ENCODE assay signal across 8 cellular contexts in genomic region chr11:123429851-123430735, GRCh38. TPM values are rescaled to one million over a fixed set of nuclear protein-coding genes. Genes with fewer than 3 reads are reported as not detected.
A peak's percentile ranks its signal among the peaks of the same experiment; 100 is the strongest.
DNase-seq lines count a peak whose midpoint lies in the region; ATAC-seq and TF ChIP-seq lines count a peak whose summit lies in the region.

Gene GRAMD1B (plus strand): TSS chr11:123430269. CDS start chr11:123430793, 524 bp downstream.

- TF ChIP-seq CTCF in HFF-Myc (IDR thresholded peaks at IDR 0.05; ENCODE audit: low read depth, low read length, missing control alignments): no peak
- no peak for TF ChIP-seq CTCF in activated CD8-positive, alpha-beta T cell treated with anti-CD3 and anti-CD28 coated beads for 36 hours (IDR thresholded peaks at IDR 0.05)

- peaks cover 10% of the 10 kb centered on the region for H3K36me3 Mint-ChIP-seq in activated CD8-positive, alpha-beta T cell treated with anti-CD3 and anti-CD28 coated beads for 36 hours (ENCODE audit: low read depth)

- CTCF ChIA-PET in activated CD8-positive, alpha-beta T cell treated with anti-CD3 and anti-CD28 coated beads for 36 hours (lab: Charles Lee): interaction anchor here (0.9 to 5.9 kb wide), 6 partner anchors 23 to 376 kb away, joined by 3 to 38 read pairs (median 6); no protein-coding TSS in a partner anchor

- DNase-seq in HFF-Myc (ENCODE audit: extremely low read depth, low read depth) (no peak), NCI-H2171 (lab: John Stamatoyannopoulos, UW) (peak; percentile 59), mucosa of gallbladder (ENCODE audit: low spot score) (peak; percentile 52), HuH-7 (ENCODE audit: low spot score) (no peak)
- DNase-seq in activated CD8-positive, alpha-beta T cell treated with anti-CD3 and anti-CD28 coated beads for 36 hours: peak; percentile 87
- peak; percentile 42 to 62 (median 60) for DNase-seq in effector memory CD4-positive, alpha-beta T cell
- peak; percentile 41 to 46 for DNase-seq in stimulated activated CD8-positive, alpha-beta memory T cell treated with anti-CD3 and anti-CD28 coated beads, Interleukin-7, amount 100 ng/mL, for 1 hour (ENCODE audit: low read depth in 2 of 2)

- peak; percentile 79 for ATAC-seq in activated CD8-positive, alpha-beta T cell treated with anti-CD3 and anti-CD28 coated beads for 36 hours

- peaks cover 16% of the 10 kb centered on the region for H3K4me1 ChIP-seq in ES-I3 (ENCODE audit: insufficient read depth, low read length)
- peaks cover 8% of the 10 kb centered on the region for H3K4me1 ChIP-seq in effector memory CD4-positive, alpha-beta T cell (ENCODE audit: control insufficient read depth, insufficient read depth, low read length, poor library complexity, severe bottlenecking)

- peak within 1 kb of the TSS; percentile 67 for H3K4me3 ChIP-seq in HFF-Myc (replicated peaks; ENCODE audit: low read depth, low read length)
- H3K4me3 ChIP-seq in effector memory CD4-positive, alpha-beta T cell (ENCODE audit: insufficient read depth, low read depth, low read length, poor library complexity, severe bottlenecking): peak within 1 kb of the TSS; percentile 74

- H3K27me3 ChIP-seq in effector memory CD4-positive, alpha-beta T cell (replicated peaks; ENCODE audit: control insufficient read depth, insufficient read depth, low read length, poor library complexity, severe bottlenecking): no peaks in the 10 kb centered on the region

- intact Hi-C loops in activated CD8-positive, alpha-beta T cell treated with anti-CD3 and anti-CD28 coated beads for 36 hours (cut with micrococcal nuclease): no loop called here

- H3K9me3 ChIP-seq in ES-I3 (ENCODE audit: control insufficient read depth, insufficient read depth, low read length): no peaks in the 10 kb centered on the region
- no peaks in the 10 kb centered on the region for H3K9me3 ChIP-seq in effector memory CD4-positive, alpha-beta T cell (ENCODE audit: control insufficient read depth, low read length)

- peak within 1 kb of the TSS; percentile 81 for H3K27ac Mint-ChIP-seq in activated CD8-positive, alpha-beta T cell treated with anti-CD3 and anti-CD28 coated beads for 36 hours

- H3K9me3 Mint-ChIP-seq in activated CD8-positive, alpha-beta T cell treated with anti-CD3 and anti-CD28 coated beads for 36 hours: no peaks in the 10 kb centered on the region

- peaks cover 29% of the 10 kb centered on the region for H3K4me1 Mint-ChIP-seq in activated CD8-positive, alpha-beta T cell treated with anti-CD3 and anti-CD28 coated beads for 36 hours (ENCODE audit: low read depth)

- peak within 1 kb of the TSS; percentile 82 for H3K4me3 Mint-ChIP-seq in activated CD8-positive, alpha-beta T cell treated with anti-CD3 and anti-CD28 coated beads for 36 hours

- peak within 1 kb of the TSS; percentile 65 for H3K9ac ChIP-seq in ES-I3 (ENCODE audit: low read depth, low read length)

- H3K27ac ChIP-seq in effector memory CD4-positive, alpha-beta T cell (ENCODE audit: insufficient read depth, low read length, poor library complexity, severe bottlenecking): peak within 1 kb of the TSS; percentile 59

- H3K36me3 ChIP-seq in ES-I3 (ENCODE audit: insufficient read depth, low read length): no peaks in the 10 kb centered on the region
- no peaks in the 10 kb centered on the region for H3K36me3 ChIP-seq in effector memory CD4-positive, alpha-beta T cell (ENCODE audit: control insufficient read depth, insufficient read depth, low read length)

- POLR2A ChIA-PET in activated CD8-positive, alpha-beta T cell treated with anti-CD3 and anti-CD28 coated beads for 36 hours (lab: Charles Lee): interaction anchor here (1.4 kb wide), 1 partner anchor 73 kb away, joined by 5 read pairs; no protein-coding TSS in a partner anchor

- no peaks in the 10 kb centered on the region for H3K27me3 Mint-ChIP-seq in activated CD8-positive, alpha-beta T cell treated with anti-CD3 and anti-CD28 coated beads for 36 hours

RNA-seq across cellular contexts. Expression of gene GRAMD1B, which starts in this region (rescaled TPM):
- total RNA-seq in activated CD8-positive, alpha-beta T cell treated with anti-CD3 and anti-CD28 coated beads for 36 hours: 10 to 100 TPM; 15.4 to 16.2 TPM
- 118 TPM for total RNA-seq in mucosa of gallbladder

Comparison
In these comparisons a context has a peak if more than half of its experiments do, and no peak if none do; other contexts are left out.
1. DNase-seq: peak in NCI-H2171 (single experiment), activated CD8-positive, alpha-beta T cell treated with anti-CD3 and anti-CD28 coated beads for 36 hours (single experiment), effector memory CD4-positive, alpha-beta T cell (3 of 3), mucosa of gallbladder (single experiment) and stimulated activated CD8-positive, alpha-beta memory T cell treated with anti-CD3 and anti-CD28 coated beads, Interleukin-7, amount 100 ng/mL, for 1 hour (2 of 2); none in HFF-Myc (single experiment) and HuH-7 (single experiment).